ENCODE assay signal across 8 cellular contexts in genomic region chr2:54570321-54570881, GRCh38.
DNase-seq lines count a peak whose midpoint lies in the region; ATAC-seq and TF ChIP-seq lines count a peak whose summit lies in the region.

No MANE protein-coding gene starts in this region.

- TF ChIP-seq POLR2A in right lobe of liver (IDR thresholded peaks at IDR 0.05), result no peak

- peak overlapping the region; percentile 46 to 52 (median 51) for H3K27ac ChIP-seq in right lobe of liver
- H3K27ac ChIP-seq in thymus (ENCODE audit: low read depth), result peak overlapping the region; percentile 92

- no peaks in the 10 kb centered on the region for H3K27me3 Mint-ChIP-seq in activated T-cell treated with anti-CD3 and anti-CD28 coated beads, Interleukin-2, amount 50 U/mL, for 4 hours (ENCODE audit: low read depth)
- H3K27me3 Mint-ChIP-seq in activated naive CD8-positive, alpha-beta T cell treated with anti-CD3 and anti-CD28 coated beads for 36 hours, result no peaks in the 10 kb centered on the region

- H3K36me3 ChIP-seq in right lobe of liver (no peaks in the 10 kb centered on the region), thymus (ENCODE audit: control insufficient read depth, insufficient read depth) (no peaks in the 10 kb centered on the region)

- H3K9me3 ChIP-seq in right lobe of liver (no peaks in the 10 kb centered on the region), thymus (ENCODE audit: control insufficient read depth) (no peaks in the 10 kb centered on the region)

- no peak for DNase-seq in activated T-cell treated with anti-CD3 and anti-CD28 coated beads, Interleukin-2, amount 50 U/mL, for 4 hours
- no peak for DNase-seq in activated T-cell treated with anti-CD3 and anti-CD28 coated beads, Interleukin-2, amount 50 U/mL, for 48 hours
- no peak for DNase-seq in activated naive CD8-positive, alpha-beta T cell treated with anti-CD3 and anti-CD28 coated beads for 36 hours
- no peak for DNase-seq in right lobe of liver
- no peak for DNase-seq in foreskin melanocyte
- DNase-seq in stimulated activated CD4-positive, alpha-beta T cell treated with anti-CD3 and anti-CD28 coated beads, Interleukin-4, amount 100 ng/mL, for 24 hours, result no peak

- TF ChIP-seq CTCF in right lobe of liver (IDR thresholded peaks at IDR 0.05), result no peak

- H3K27me3 ChIP-seq in right lobe of liver (no peaks in the 10 kb centered on the region), thymus (ENCODE audit: control insufficient read depth, insufficient read depth) (no peaks in the 10 kb centered on the region)

- H3K4me1 Mint-ChIP-seq in activated T-cell treated with anti-CD3 and anti-CD28 coated beads, Interleukin-2, amount 50 U/mL, for 4 hours (ENCODE audit: low read depth), result peaks cover 89% of the 10 kb centered on the region
- H3K4me1 Mint-ChIP-seq in activated naive CD8-positive, alpha-beta T cell treated with anti-CD3 and anti-CD28 coated beads for 36 hours, result peaks cover 88% of the 10 kb centered on the region

- no peak for ATAC-seq in activated T-cell treated with anti-CD3 and anti-CD28 coated beads, Interleukin-2, amount 50 U/mL, for 4 hours
- ATAC-seq in right lobe of liver, result no peak
- no peak for ATAC-seq in GM19463 (IDR thresholded peaks at IDR 0.05; ENCODE audit: unreplicated experiment)

- H3K4me1 ChIP-seq in right lobe of liver (peaks cover 0 to 98% (median 48%) of the 10 kb centered on the region in 4 donors), thymus (ENCODE audit: control insufficient read depth, insufficient read depth, low read length) (peaks cover 63% of the 10 kb centered on the region)

- intact Hi-C loops in right lobe of liver (cut with DNase I), result loop anchor here in 1 of 2 donors (10.0 kb wide), 1 partner anchor 54 kb away; no protein-coding TSS in a partner anchor

- WGBS in right lobe of liver (ENCODE audit: insufficient coverage, low coverage, low lambda C conversion rate, missing lambda C conversion rate), result 42% methylated on average over 4 of the region's 5 CpGs
- 37% methylated on average over 5 of the region's 5 CpGs for WGBS in thymus

- H3K36me3 Mint-ChIP-seq in activated T-cell treated with anti-CD3 and anti-CD28 coated beads, Interleukin-2, amount 50 U/mL, for 4 hours (ENCODE audit: insufficient read depth), result peaks cover 7% of the 10 kb centered on the region
- H3K36me3 Mint-ChIP-seq in activated naive CD8-positive, alpha-beta T cell treated with anti-CD3 and anti-CD28 coated beads for 36 hours, result peaks cover 25% of the 10 kb centered on the region

- H3K4me3 ChIP-seq in right lobe of liver (no peak overlapping the region), thymus (ENCODE audit: low read length) (no peak overlapping the region)

- H3K4me3 Mint-ChIP-seq in activated T-cell treated with anti-CD3 and anti-CD28 coated beads, Interleukin-2, amount 50 U/mL, for 4 hours, result peak overlapping the region; percentile 77
- H3K4me3 Mint-ChIP-seq in activated naive CD8-positive, alpha-beta T cell treated with anti-CD3 and anti-CD28 coated beads for 36 hours, result peak overlapping the region; percentile 78

- no peaks in the 10 kb centered on the region for H3K9me3 Mint-ChIP-seq in activated T-cell treated with anti-CD3 and anti-CD28 coated beads, Interleukin-2, amount 50 U/mL, for 4 hours
- peaks cover 3% of the 10 kb centered on the region for H3K9me3 Mint-ChIP-seq in activated naive CD8-positive, alpha-beta T cell treated with anti-CD3 and anti-CD28 coated beads for 36 hours

- H3K27ac Mint-ChIP-seq in activated naive CD8-positive, alpha-beta T cell treated with anti-CD3 and anti-CD28 coated beads for 36 hours, result peak overlapping the region; percentile 99
